Comparison of ENCODE assay signal across 30 cellular contexts in the genomic region with DNA sequence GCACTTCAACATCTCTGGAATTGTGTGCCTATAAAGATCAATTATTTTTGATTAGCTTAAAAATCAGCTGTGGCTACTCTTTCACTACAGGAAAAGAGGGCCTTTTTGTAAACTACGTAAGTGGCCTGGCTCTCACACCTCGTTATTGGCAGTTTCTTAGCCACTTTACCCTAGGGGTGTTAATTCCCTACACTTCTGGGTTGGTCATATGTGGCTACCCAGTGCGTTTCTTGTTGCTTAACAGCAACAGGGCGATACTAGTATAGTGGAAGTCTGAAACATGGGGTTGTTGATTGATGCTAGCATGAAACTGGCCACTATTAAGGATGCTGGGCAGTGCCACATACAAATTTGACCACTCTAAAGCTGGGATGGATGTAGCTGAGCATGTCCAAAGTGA.
"Had no signal": no experiment of that assay in that cellular context is flagged by ENCODE, and none has a peak within 500 bp of the region (broad histone marks: within the 10 kb centered on the region; RNA-seq: fewer than 3 reads in every experiment).

No MANE protein-coding gene starts in this region.

- H3K4me3 Mint-ChIP-seq: central memory CD8-positive, alpha-beta T cell; dendritic cell treated with granulocyte-macrophage colony-stimulating factor and Interleukin-4, amounts not matched to agents 40 ng/mL and 50 ng/mL, for 4 days; endodermal cell; memory B cell; mesothelial cell of epicardium; naive B cell; natural killer cell treated with Interleukin-12 subunit alpha and Interleukin-12 subunit beta and Interleukin-15 and Interleukin-18, amount 100 ng/mL, for 72 hours; neural crest cell; stimulated activated effector memory CD8-positive, alpha-beta T cell treated with anti-CD3 and anti-CD28 coated beads, Interleukin-12 subunit alpha, Interleukin-12 subunit beta, amount 100 ng/mL, for 72 hours; type B pancreatic cell had no signal

- H3K4me1 ChIP-seq: colonic mucosa, gastroesophageal sphincter, left lung, lower lobe of right lung, parathyroid adenoma, testis, tibial artery had no signal

- H3K27me3 Mint-ChIP-seq: central memory CD8-positive, alpha-beta T cell; dendritic cell treated with granulocyte-macrophage colony-stimulating factor and Interleukin-4, amounts not matched to agents 40 ng/mL and 50 ng/mL, for 4 days; memory B cell; natural killer cell treated with Interleukin-12 subunit alpha and Interleukin-12 subunit beta and Interleukin-15 and Interleukin-18, amount 100 ng/mL, for 72 hours; progenitor cell of endocrine pancreas; type B pancreatic cell had no signal

- H3K27ac Mint-ChIP-seq: dendritic cell treated with granulocyte-macrophage colony-stimulating factor and Interleukin-4, amounts not matched to agents 40 ng/mL and 50 ng/mL, for 4 days; endodermal cell; memory B cell; mesothelial cell of epicardium; naive B cell; natural killer cell treated with Interleukin-12 subunit alpha and Interleukin-12 subunit beta and Interleukin-15 and Interleukin-18, amount 100 ng/mL, for 72 hours; progenitor cell of endocrine pancreas; stimulated activated effector memory CD8-positive, alpha-beta T cell treated with anti-CD3 and anti-CD28 coated beads, Interleukin-12 subunit alpha, Interleukin-12 subunit beta, amount 100 ng/mL, for 72 hours; type B pancreatic cell had no signal

- DNase-seq: colonic mucosa; effector CD8-positive, alpha-beta T cell; endodermal cell; foreskin keratinocyte; glutamatergic neuron; left lung; lower lobe of right lung; mucosa of descending colon; naive B cell; sigmoid colon; stimulated activated CD4-positive, alpha-beta T cell treated with anti-CD3 and anti-CD28 coated beads, Interleukin-2, amount 100 ng/mL, for 24 hours; stimulated activated CD4-positive, alpha-beta T cell treated with anti-CD3 and anti-CD28 coated beads, Interleukin-4, amount 100 ng/mL, for 24 hours; stimulated activated naive CD8-positive, alpha-beta T cell treated with anti-CD3 and anti-CD28 coated beads, Interleukin-15, Interleukin-2, amounts not matched to agents 100 U/mL and 50 U/mL, for 24 hours; substantia nigra; testis; tibial artery had no signal

- H3K9me3 ChIP-seq: colonic mucosa, gastroesophageal sphincter, left lung, lower lobe of right lung, mucosa of descending colon, neutrophil, testis, tibial artery had no signal

- H3K27ac ChIP-seq: colonic mucosa, epithelial cell of prostate, foreskin keratinocyte, left lung, lower lobe of right lung, neutrophil, parathyroid adenoma, testis, tibial artery had no signal

- H3K9me3 Mint-ChIP-seq: dendritic cell treated with granulocyte-macrophage colony-stimulating factor and Interleukin-4, amounts not matched to agents 40 ng/mL and 50 ng/mL, for 4 days; endodermal cell; mesothelial cell of epicardium; neural crest cell; type B pancreatic cell had no signal

- H3K4me3 ChIP-seq: colonic mucosa, gastroesophageal sphincter, left lung, lower lobe of right lung, mucosa of descending colon, sigmoid colon, testis, tibial artery had no signal

- H3K4me1 Mint-ChIP-seq: central memory CD8-positive, alpha-beta T cell; endodermal cell; memory B cell; mesothelial cell of epicardium; naive B cell; neural crest cell; stimulated activated effector memory CD8-positive, alpha-beta T cell treated with anti-CD3 and anti-CD28 coated beads, Interleukin-12 subunit alpha, Interleukin-12 subunit beta, amount 100 ng/mL, for 72 hours had no signal

- H3K9ac ChIP-seq: parathyroid adenoma had no signal

- H3K27me3 ChIP-seq: colonic mucosa, foreskin keratinocyte, gastroesophageal sphincter, left lung, neutrophil, sigmoid colon, testis, tibial artery had no signal

- H3K36me3 Mint-ChIP-seq: memory B cell; mesothelial cell of epicardium; naive B cell; natural killer cell treated with Interleukin-12 subunit alpha and Interleukin-12 subunit beta and Interleukin-15 and Interleukin-18, amount 100 ng/mL, for 72 hours; stimulated activated effector memory CD8-positive, alpha-beta T cell treated with anti-CD3 and anti-CD28 coated beads, Interleukin-12 subunit alpha, Interleukin-12 subunit beta, amount 100 ng/mL, for 72 hours; type B pancreatic cell had no signal

- H3K36me3 ChIP-seq: colonic mucosa, gastroesophageal sphincter, left lung, lower lobe of right lung, neutrophil, sigmoid colon, tibial artery had no signal

- H2AFZ ChIP-seq: parathyroid adenoma had no signal

- ATAC-seq: esophagus mucosa; foreskin keratinocyte; gastroesophageal sphincter; left lung; lower lobe of right lung; mucosa of descending colon; natural killer cell treated with Interleukin-12 subunit alpha and Interleukin-12 subunit beta and Interleukin-15 and Interleukin-18, amount 100 ng/mL, for 72 hours; stimulated activated effector memory CD8-positive, alpha-beta T cell treated with anti-CD3 and anti-CD28 coated beads, Interleukin-12 subunit alpha, Interleukin-12 subunit beta, amount 100 ng/mL, for 72 hours; stimulated activated naive CD8-positive, alpha-beta T cell treated with anti-CD3 and anti-CD28 coated beads, Interleukin-15, Interleukin-2, amounts not matched to agents 100 U/mL and 50 U/mL, for 24 hours had no signal
